Comparison of ENCODE assay signal across 1 cellular context in the genomic region with DNA sequence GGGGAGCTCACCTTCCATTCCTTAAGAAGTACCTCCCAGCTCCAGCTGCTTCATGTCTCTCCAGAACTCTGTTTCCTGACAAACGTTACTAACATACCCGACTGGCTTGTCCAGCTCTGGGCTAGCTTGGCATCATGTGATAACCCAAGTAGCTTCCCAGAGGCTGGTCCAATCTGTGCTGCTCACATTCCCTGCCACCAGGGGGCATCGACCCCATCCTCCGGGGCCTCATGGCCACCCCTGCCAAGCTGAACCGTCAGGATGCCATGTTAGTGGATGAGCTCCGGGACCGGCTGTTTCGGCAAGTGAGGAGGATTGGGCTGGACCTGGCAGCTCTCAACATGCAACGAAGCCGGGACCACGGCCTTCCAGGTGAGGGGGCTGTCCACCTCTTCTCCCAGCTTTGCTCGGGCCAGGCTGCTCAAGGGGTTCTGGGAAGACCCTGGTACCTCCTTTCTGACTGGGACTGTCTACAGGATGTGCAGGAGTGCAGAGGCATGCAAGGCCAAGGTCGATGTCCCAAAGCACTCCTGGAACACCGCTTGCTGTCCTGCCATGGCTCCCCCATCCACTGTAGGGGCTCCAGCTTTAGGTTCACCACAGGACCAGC.
TF ChIP-seq lines count a peak whose summit lies in the region.

No MANE protein-coding gene starts in this region.

TF ChIP-seq in endothelial cell of umbilical vein, 7 proteins besides CTCF, POLR2A, EP300 and RAD21:
- TF ChIP-seq EZH2 (IDR thresholded peaks at IDR 0.05; ENCODE audit: borderline replicate concordance, low read depth, low read length, severe bottlenecking) (no peak), MYC (IDR thresholded peaks at IDR 0.05; ENCODE audit: low read depth, low read length) (no peak), POLR2AphosphoS5 (IDR thresholded peaks at IDR 0.05; ENCODE audit: insufficient read depth, low read depth, low read length) (no peak), GATA2 (IDR thresholded peaks at IDR 0.05; ENCODE audit: insufficient read depth, insufficient read length, low read depth, low read length) (no peak), JUN (IDR thresholded peaks at IDR 0.05; ENCODE audit: borderline replicate concordance, insufficient read depth, insufficient read length, low read depth) (no peak), MAX (IDR thresholded peaks at IDR 0.05; ENCODE audit: insufficient read depth, insufficient read length) (no peak), FOS (IDR thresholded peaks at IDR 0.05; ENCODE audit: borderline replicate concordance, insufficient read depth, low read length) (no peak)
